ENCODE assay signal across 14 cellular contexts in the genomic region with DNA sequence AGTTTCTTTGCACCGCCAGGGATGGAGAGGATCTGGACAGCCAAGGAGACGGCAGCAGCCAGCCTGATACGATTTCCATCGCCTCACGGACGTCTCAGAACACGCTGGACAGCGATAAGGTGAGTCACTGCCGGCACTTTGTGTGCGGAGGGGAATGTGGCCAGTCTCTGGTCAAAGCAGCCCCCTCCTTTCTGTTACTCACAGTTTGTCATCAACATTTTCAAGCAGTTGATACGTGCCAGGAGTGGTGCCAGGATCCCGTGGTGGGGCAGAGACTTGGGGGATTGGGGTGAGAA.
A peak's percentile ranks its signal among the peaks of the same experiment; 100 is the strongest.
DNase-seq lines count a peak whose midpoint lies in the region; ATAC-seq and TF ChIP-seq lines count a peak whose summit lies in the region.
"Had no signal": no experiment of that assay in that cellular context is flagged by ENCODE, and none has a peak within 500 bp of the region (broad histone marks: within the 10 kb centered on the region; RNA-seq: fewer than 3 reads in every experiment).

No MANE protein-coding gene starts in this region.

- H3K27me3 ChIP-seq in RWPE2 (ENCODE audit: insufficient read depth, poor library complexity, severe bottlenecking), result no peaks in the 10 kb centered on the region

- peaks cover 19% of the 10 kb centered on the region for H3K4me1 ChIP-seq in RWPE2 (ENCODE audit: insufficient read depth, poor library complexity, severe bottlenecking)
- H3K4me1 ChIP-seq: prostate gland had no signal

- ATAC-seq in RWPE2 (ENCODE audit: low read depth) (peak; percentile 99), GM18858 (IDR thresholded peaks at IDR 0.05; ENCODE audit: unreplicated experiment) (no peak), GM18867 (IDR thresholded peaks at IDR 0.05; ENCODE audit: unreplicated experiment) (no peak)
- ATAC-seq: effector memory CD8-positive, alpha-beta T cell; left lobe of liver had no signal

- H3K27ac ChIP-seq in RWPE2 (ENCODE audit: poor library complexity, severe bottlenecking) (peak overlapping the region; percentile 76), epithelial cell of prostate (peak overlapping the region; percentile 26)
- H3K27ac ChIP-seq: PC-9 had no signal

- TF ChIP-seq CTCF in RWPE2 (IDR thresholded peaks at IDR 0.05; ENCODE audit: poor library complexity, severe bottlenecking), result no peak

- peak; percentile 92 for DNase-seq in Daoy (ENCODE audit: low read depth)
- peak; percentile 95 for DNase-seq in RWPE2 (ENCODE audit: low spot score)
- peak; percentile 68 for DNase-seq in epithelial cell of prostate (ENCODE audit: low read depth, low spot score)
- peak; percentile 90 for DNase-seq in renal cortical epithelial cell (ENCODE audit: low read depth)
- no peak for DNase-seq in nucleus accumbens (lab: John Stamatoyannopoulos, UW)
- no peak for DNase-seq in NCI-H187 (lab: John Stamatoyannopoulos, UW)
- DNase-seq: activated CD4-positive, CD25-positive, alpha-beta regulatory T cell; activated gamma-delta T cell; effector memory CD8-positive, alpha-beta T cell had no signal

- H3K36me3 ChIP-seq in RWPE2 (ENCODE audit: low read depth), result peaks cover 73% of the 10 kb centered on the region

- no peaks in the 10 kb centered on the region for H3K9me3 ChIP-seq in RWPE2 (ENCODE audit: severe bottlenecking)
- H3K9me3 ChIP-seq: prostate gland had no signal

- no peak overlapping the region for H3K4me3 ChIP-seq in RWPE2 (ENCODE audit: severe bottlenecking)
- H3K4me3 ChIP-seq: PC-9, prostate gland had no signal

Comparison
In these comparisons a context has a peak if more than half of its experiments do, and no peak if none do; other contexts are left out.
1. DNase-seq: peak in Daoy (single experiment), RWPE2 (single experiment), epithelial cell of prostate (single experiment) and renal cortical epithelial cell (single experiment); none in nucleus accumbens (0 of 56) and NCI-H187 (0 of 2).